Comparison of ENCODE assay signal across 34 cellular contexts in the genomic region with DNA sequence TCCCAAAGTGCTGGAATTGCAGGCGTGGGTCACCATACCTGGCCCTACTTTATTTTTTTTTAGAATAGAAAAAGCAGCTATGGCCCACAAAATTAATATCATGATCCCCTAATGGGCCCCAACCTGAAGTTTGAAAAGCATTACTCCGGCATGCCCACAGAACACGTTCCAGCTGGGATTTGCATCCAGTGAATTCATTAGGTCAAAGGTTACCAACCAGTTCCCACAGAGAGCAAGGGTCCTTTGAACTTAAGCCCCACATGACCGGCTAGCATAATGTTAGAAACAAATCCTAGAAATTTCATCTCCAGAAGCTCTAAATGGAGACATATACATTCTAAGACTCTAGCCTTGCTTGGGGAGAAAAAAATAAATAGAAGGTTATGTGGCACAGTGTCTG.
"Had no signal": no experiment of that assay in that cellular context is flagged by ENCODE, and none has a peak within 500 bp of the region (broad histone marks: within the 10 kb centered on the region; RNA-seq: fewer than 3 reads in every experiment).

No MANE protein-coding gene starts in this region.

- H3K4me3 Mint-ChIP-seq: activated CD4-positive, alpha-beta memory T cell treated with anti-CD3 and anti-CD28 coated beads for 36 hours; activated CD4-positive, alpha-beta T cell treated with anti-CD3 and anti-CD28 coated beads for 36 hours; activated CD4-positive, alpha-beta T cell treated with anti-CD3 and anti-CD28 coated beads, Interleukin-2, amount 10 ng/mL, durations not matched to agents 24 days and 14 days; activated CD8-positive, alpha-beta memory T cell treated with anti-CD3 and anti-CD28 coated beads, Interleukin-2, amount 10 ng/mL, durations not matched to agents 7 days and 5 days; activated CD8-positive, alpha-beta T cell treated with anti-CD3 and anti-CD28 coated beads, Interleukin-2, amount 10 ng/mL, durations not matched to agents 7 days and 5 days; activated naive CD4-positive, alpha-beta T cell treated with anti-CD3 and anti-CD28 coated beads for 36 hours; activated naive CD4-positive, alpha-beta T cell treated with anti-CD3 and anti-CD28 coated beads, Interleukin-2, amount 50 U/mL, for 24 hours; activated naive CD8-positive, alpha-beta T cell treated with anti-CD3 and anti-CD28 coated beads for 36 hours; activated naive CD8-positive, alpha-beta T cell treated with anti-CD3 and anti-CD28 coated beads, Interleukin-2, amount 50 U/mL, for 24 hours; activated T-helper 1 cell treated with anti-CD3 and anti-CD28 coated beads, Interleukin-12 subunit alpha, Interleukin-12 subunit beta, Interleukin-2, Interleukin-4 antibody, amounts not matched to agents 30 ng/mL and 10 ng/mL and 1 ng/mL, durations not matched to agents 14 hours and 24 hours and 36 hours had no signal

- H3K27me3 ChIP-seq: adrenal gland, body of pancreas, colonic mucosa, esophagus muscularis mucosa, foreskin keratinocyte, gastrocnemius medialis had no signal

- ATAC-seq: activated CD4-positive, alpha-beta T cell treated with anti-CD3 and anti-CD28 coated beads for 36 hours; activated CD8-positive, alpha-beta memory T cell treated with anti-CD3 and anti-CD28 coated beads, Interleukin-2, amount 10 ng/mL, durations not matched to agents 7 days and 5 days; activated CD8-positive, alpha-beta T cell treated with anti-CD3 and anti-CD28 coated beads, Interleukin-2, amount 10 ng/mL, durations not matched to agents 7 days and 5 days; activated naive CD8-positive, alpha-beta T cell treated with anti-CD3 and anti-CD28 coated beads, Interleukin-2, amount 50 U/mL, for 24 hours; body of pancreas; foreskin keratinocyte; gastrocnemius medialis; T-helper 17 cell had no signal

- H3K9me3 ChIP-seq: adrenal gland, body of pancreas, colonic mucosa, esophagus muscularis mucosa, gastrocnemius medialis had no signal

- H3K27ac Mint-ChIP-seq: activated CD4-positive, alpha-beta memory T cell treated with anti-CD3 and anti-CD28 coated beads for 36 hours; activated CD4-positive, alpha-beta T cell treated with anti-CD3 and anti-CD28 coated beads for 36 hours; activated CD4-positive, alpha-beta T cell treated with anti-CD3 and anti-CD28 coated beads, Interleukin-2, amount 10 ng/mL, durations not matched to agents 24 days and 14 days; activated CD8-positive, alpha-beta memory T cell treated with anti-CD3 and anti-CD28 coated beads, Interleukin-2, amount 10 ng/mL, durations not matched to agents 7 days and 5 days; activated CD8-positive, alpha-beta T cell treated with anti-CD3 and anti-CD28 coated beads, Interleukin-2, amount 10 ng/mL, durations not matched to agents 7 days and 5 days; activated naive CD4-positive, alpha-beta T cell treated with anti-CD3 and anti-CD28 coated beads for 36 hours; activated naive CD4-positive, alpha-beta T cell treated with anti-CD3 and anti-CD28 coated beads, Interleukin-2, amount 50 U/mL, for 24 hours; activated naive CD8-positive, alpha-beta T cell treated with anti-CD3 and anti-CD28 coated beads for 36 hours; activated naive CD8-positive, alpha-beta T cell treated with anti-CD3 and anti-CD28 coated beads, Interleukin-2, amount 50 U/mL, for 24 hours; activated T-helper 1 cell treated with anti-CD3 and anti-CD28 coated beads, Interleukin-12 subunit alpha, Interleukin-12 subunit beta, Interleukin-2, Interleukin-4 antibody, amounts not matched to agents 30 ng/mL and 10 ng/mL and 1 ng/mL, durations not matched to agents 14 hours and 24 hours and 36 hours; activated T-helper 2 cell treated with anti-CD3 and anti-CD28 coated beads, Interferon-gamma antibody, Interleukin-2, Interleukin-4, amounts not matched to agents 10 μg/mL and 5 μg/mL and 100 μg/mL, durations not matched to agents 14 hours and 24 hours and 36 hours; T-helper 17 cell; T-helper 2 cell treated with Interferon-gamma antibody and Interleukin-4, amounts not matched to agents 5 μg/mL and 100 μg/mL, for 36 hours had no signal

- H3K4me3 ChIP-seq: adrenal gland, body of pancreas, colonic mucosa, esophagus muscularis mucosa, gastrocnemius medialis had no signal

- H3K27ac ChIP-seq: adrenal gland, body of pancreas, colonic mucosa, esophagus muscularis mucosa, foreskin keratinocyte, gastrocnemius medialis had no signal

- H3K4me1 ChIP-seq: adrenal gland, body of pancreas, colonic mucosa, esophagus muscularis mucosa, foreskin keratinocyte had no signal

- DNase-seq: activated CD4-positive, alpha-beta memory T cell treated with anti-CD3 and anti-CD28 coated beads for 36 hours; activated CD4-positive, alpha-beta T cell treated with anti-CD3 and anti-CD28 coated beads for 36 hours; activated CD4-positive, alpha-beta T cell treated with anti-CD3 and anti-CD28 coated beads, Interleukin-2, amount 10 ng/mL, durations not matched to agents 24 days and 14 days; activated CD4-positive, CD25-positive, alpha-beta regulatory T cell; activated CD4-positive, CD25-positive, alpha-beta regulatory T cell treated with anti-CD3 and anti-CD28 coated beads, Interleukin-2, amount 50 U/mL, for 72 hours; activated CD8-positive, alpha-beta memory T cell treated with anti-CD3 and anti-CD28 coated beads, Interleukin-2, amount 10 ng/mL, durations not matched to agents 7 days and 5 days; activated CD8-positive, alpha-beta memory T cell treated with anti-CD3 and anti-CD28 coated beads, Interleukin-2, amount 50 U/mL, for 4 hours; activated CD8-positive, alpha-beta T cell treated with anti-CD3 and anti-CD28 coated beads, Interleukin-2, amount 10 ng/mL, durations not matched to agents 7 days and 5 days; activated effector memory CD4-positive, alpha-beta T cell treated with anti-CD3 and anti-CD28 coated beads, Interleukin-2, amount 50 U/mL, for 16 hours; activated naive CD4-positive, alpha-beta T cell treated with anti-CD3 and anti-CD28 coated beads for 36 hours; activated naive CD8-positive, alpha-beta T cell treated with anti-CD3 and anti-CD28 coated beads for 36 hours; activated naive CD8-positive, alpha-beta T cell treated with anti-CD3 and anti-CD28 coated beads, Interleukin-2, amount 50 U/mL, for 24 hours; activated T-cell treated with anti-CD3 and anti-CD28 coated beads, Interleukin-2, amount 50 U/mL, for 1 hour; activated T-cell treated with anti-CD3 and anti-CD28 coated beads, Interleukin-2, amount 50 U/mL, for 48 hours; adrenal gland; amygdala; aorta; body of pancreas; central memory CD4-positive, alpha-beta T cell; cerebellar nuclear complex; colonic mucosa; effector memory CD4-positive, alpha-beta T cell; erythroblast; foreskin keratinocyte; gastrocnemius medialis; glutamatergic neuron; T-helper 1 cell; T-helper 17 cell; T1000 had no signal

- H3K36me3 Mint-ChIP-seq: activated CD4-positive, alpha-beta memory T cell treated with anti-CD3 and anti-CD28 coated beads for 36 hours; activated CD8-positive, alpha-beta memory T cell treated with anti-CD3 and anti-CD28 coated beads, Interleukin-2, amount 10 ng/mL, durations not matched to agents 7 days and 5 days; activated naive CD4-positive, alpha-beta T cell treated with anti-CD3 and anti-CD28 coated beads, Interleukin-2, amount 50 U/mL, for 24 hours; activated naive CD8-positive, alpha-beta T cell treated with anti-CD3 and anti-CD28 coated beads for 36 hours had no signal

- H3K9me3 Mint-ChIP-seq: activated CD4-positive, alpha-beta memory T cell treated with anti-CD3 and anti-CD28 coated beads for 36 hours; activated naive CD4-positive, alpha-beta T cell treated with anti-CD3 and anti-CD28 coated beads for 36 hours; activated naive CD4-positive, alpha-beta T cell treated with anti-CD3 and anti-CD28 coated beads, Interleukin-2, amount 50 U/mL, for 24 hours; activated naive CD8-positive, alpha-beta T cell treated with anti-CD3 and anti-CD28 coated beads for 36 hours; activated naive CD8-positive, alpha-beta T cell treated with anti-CD3 and anti-CD28 coated beads, Interleukin-2, amount 50 U/mL, for 24 hours; activated T-helper 1 cell treated with anti-CD3 and anti-CD28 coated beads, Interleukin-12 subunit alpha, Interleukin-12 subunit beta, Interleukin-2, Interleukin-4 antibody, amounts not matched to agents 30 ng/mL and 10 ng/mL and 1 ng/mL, durations not matched to agents 14 hours and 24 hours and 36 hours; activated T-helper 2 cell treated with anti-CD3 and anti-CD28 coated beads, Interferon-gamma antibody, Interleukin-2, Interleukin-4, amounts not matched to agents 10 μg/mL and 5 μg/mL and 100 μg/mL, durations not matched to agents 14 hours and 24 hours and 36 hours; T-helper 2 cell treated with Interferon-gamma antibody and Interleukin-4, amounts not matched to agents 5 μg/mL and 100 μg/mL, for 36 hours had no signal

- H3K36me3 ChIP-seq: adrenal gland, colonic mucosa, esophagus muscularis mucosa, gastrocnemius medialis had no signal
